ENCODE assay signal across 10 cellular contexts in the genomic region with DNA sequence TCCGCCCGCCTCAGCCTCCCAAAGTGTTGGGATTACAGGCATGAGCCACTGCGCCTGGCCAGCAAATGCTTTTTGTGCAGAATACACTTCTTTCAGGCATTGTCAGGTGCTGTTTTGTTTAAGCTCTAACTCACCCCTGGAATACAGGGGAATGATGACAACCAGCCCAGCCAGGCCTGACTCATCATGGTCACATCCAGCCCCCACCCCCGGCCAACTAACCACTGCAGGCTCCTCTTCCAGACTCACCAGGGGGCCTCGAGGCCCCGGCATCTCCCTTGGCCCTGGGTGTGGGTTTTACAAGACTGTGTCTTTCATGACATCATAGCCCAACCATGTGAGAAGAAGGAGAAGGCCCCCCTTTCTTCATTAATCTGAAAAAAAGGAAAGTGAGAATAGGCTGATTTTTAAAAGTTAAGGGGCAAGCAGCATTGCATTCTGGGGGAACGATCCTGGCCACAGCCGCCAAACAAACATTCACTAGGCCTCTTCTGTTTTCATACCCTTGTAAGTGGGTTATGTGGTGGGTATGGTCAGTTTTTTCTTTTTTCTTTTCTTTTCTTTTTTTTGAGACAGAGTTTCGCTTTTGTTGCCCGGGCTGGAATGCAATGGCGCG. TPM values are rescaled to one million over a fixed set of nuclear protein-coding genes. Genes with fewer than 3 reads are reported as not detected.
A peak's percentile ranks its signal among the peaks of the same experiment; 100 is the strongest.
DNase-seq lines count a peak whose midpoint lies in the region; ATAC-seq and TF ChIP-seq lines count a peak whose summit lies in the region.
"Had no signal": no experiment of that assay in that cellular context is flagged by ENCODE, and none has a peak within 500 bp of the region (broad histone marks: within the 10 kb centered on the region; RNA-seq: fewer than 3 reads in every experiment).

No MANE protein-coding gene starts in this region.

- H3K4me3 ChIP-seq in H7 (ENCODE audit: insufficient read depth, low read depth, low read length), result no peak overlapping the region
- no peak overlapping the region for H3K4me3 ChIP-seq in skeletal muscle cell (ENCODE audit: low read depth, low read length)
- H3K4me3 ChIP-seq in lower lobe of right lung, result no peak overlapping the region
- no peak overlapping the region for H3K4me3 ChIP-seq in Karpas-422 (ENCODE audit: low read length)
- H3K4me3 ChIP-seq: thyroid gland had no signal

- H3K9me3 ChIP-seq in lower lobe of right lung (no peaks in the 10 kb centered on the region), Karpas-422 (ENCODE audit: low read length) (no peaks in the 10 kb centered on the region)
- H3K9me3 ChIP-seq: thyroid gland had no signal

- H3K4me2 ChIP-seq in Karpas-422 (ENCODE audit: low read depth, low read length, poor library complexity, severe bottlenecking), result no peak overlapping the region

- no peaks in the 10 kb centered on the region for H3K9me2 ChIP-seq in Karpas-422 (replicated peaks; ENCODE audit: insufficient read depth, low read length)

- H3K27ac ChIP-seq in lower lobe of right lung (no peak overlapping the region), Karpas-422 (ENCODE audit: low read length) (no peak overlapping the region)
- H3K27ac ChIP-seq: thyroid gland had no signal

- TF ChIP-seq CTCF in lower lobe of right lung (IDR thresholded peaks at IDR 0.05), result no peak

- no peaks in the 10 kb centered on the region for H3K27me3 ChIP-seq in H7 (ENCODE audit: control insufficient read depth, insufficient read depth, low read length)
- H3K27me3 ChIP-seq in lower lobe of right lung (ENCODE audit: low read depth), result no peaks in the 10 kb centered on the region
- no peaks in the 10 kb centered on the region for H3K27me3 ChIP-seq in Karpas-422 (ENCODE audit: low read length)
- H3K27me3 ChIP-seq: thyroid gland had no signal

- no peak overlapping the region for H2AFZ ChIP-seq in Karpas-422 (ENCODE audit: low read length)

- H3K4me1 ChIP-seq in lower lobe of right lung (peaks cover 12% of the 10 kb centered on the region), Karpas-422 (ENCODE audit: low read length) (no peaks in the 10 kb centered on the region)

- intact Hi-C loops in lower lobe of right lung (cut with DNase I), result no loop called here

- DNase-seq in H7, result peak; percentile 64
- peak; percentile 90 for DNase-seq in T1000 (lab: John Stamatoyannopoulos, UW)
- peak; percentile 100 for DNase-seq in glomerular visceral epithelial cell (ENCODE audit: extremely low spot score)
- DNase-seq in skeletal muscle cell (ENCODE audit: low read depth), result peak; percentile 98
- DNase-seq in lower lobe of right lung, result no peak
- DNase-seq in inferior parietal cortex (ENCODE audit: extremely low spot score), result no peak
- no peak for DNase-seq in Karpas-422
- DNase-seq: KG1, thyroid gland had no signal

- H3K36me3 ChIP-seq in H7 (replicated peaks; ENCODE audit: control insufficient read depth, insufficient read depth, low read length), result no peaks in the 10 kb centered on the region
- H3K36me3 ChIP-seq in lower lobe of right lung, result no peaks in the 10 kb centered on the region
- no peaks in the 10 kb centered on the region for H3K36me3 ChIP-seq in Karpas-422 (ENCODE audit: insufficient read depth, low read length)

- no peak for ATAC-seq in HG03571 (IDR thresholded peaks at IDR 0.05; ENCODE audit: unreplicated experiment)
- ATAC-seq in lower lobe of right lung, result no peak

- H3K79me2 ChIP-seq in Karpas-422 (ENCODE audit: low read length), result no peaks in the 10 kb centered on the region

- no peaks in the 10 kb centered on the region for H4K20me1 ChIP-seq in Karpas-422 (ENCODE audit: insufficient read depth, low read depth, low read length)

- no peak overlapping the region for H3K9ac ChIP-seq in Karpas-422 (ENCODE audit: low read length)

RNA-seq across cellular contexts. Expression of gene OLFML2A, which starts 35.6 kb away (rescaled TPM):
- total RNA-seq in H7 (2014; rRNA removed; shearing (Covaris generic)), result 5.6 and 7.4 TPM in 2 replicates
- 22.3 TPM for total RNA-seq in lower lobe of right lung
- total RNA-seq in Karpas-422 (2014; rRNA removed; shearing (Covaris generic); ENCODE audit: low replicate concordance), result not detected in 2 replicates

RNA-seq across cellular contexts. Expression of gene WDR38, which starts 40.8 kb away (rescaled TPM):
- total RNA-seq in H7 (2014; rRNA removed; shearing (Covaris generic)), result not detected in 2 replicates
- 6.6 TPM for total RNA-seq in lower lobe of right lung
- total RNA-seq in Karpas-422 (2014; rRNA removed; shearing (Covaris generic); ENCODE audit: low replicate concordance), result not detected in 2 replicates

RNA-seq across cellular contexts. Expression of gene NR6A1, which starts 41.4 kb away (rescaled TPM):
- 91.1 and 97.7 TPM in 2 replicates for total RNA-seq in H7 (2014; rRNA removed; shearing (Covaris generic))
- 4.5 TPM for total RNA-seq in lower lobe of right lung
- 3.1 and 3.2 TPM in 2 replicates for total RNA-seq in Karpas-422 (2014; rRNA removed; shearing (Covaris generic); ENCODE audit: low replicate concordance)

RNA-seq across cellular contexts. Expression of gene RPL35, which starts 49.2 kb away (rescaled TPM):
- 2,762 and 3,564 TPM in 2 replicates for total RNA-seq in H7 (2014; rRNA removed; shearing (Covaris generic))
- total RNA-seq in lower lobe of right lung, result 812 TPM
- 3,451 and 4,363 TPM in 2 replicates for total RNA-seq in Karpas-422 (2014; rRNA removed; shearing (Covaris generic); ENCODE audit: low replicate concordance)

RNA-seq across cellular contexts. Expression of gene ARPC5L, which starts 49.4 kb away (rescaled TPM):
- total RNA-seq in H7 (2014; rRNA removed; shearing (Covaris generic)), result 34.5 and 42.4 TPM in 2 replicates
- 33.2 TPM for total RNA-seq in lower lobe of right lung
- 56.8 and 124 TPM in 2 replicates for total RNA-seq in Karpas-422 (2014; rRNA removed; shearing (Covaris generic); ENCODE audit: low replicate concordance)

Comparison
In these comparisons a context has a peak if more than half of its experiments do, and no peak if none do; other contexts are left out.
1. DNase-seq: peak in H7 (single experiment), T1000 (single experiment), glomerular visceral epithelial cell (single experiment) and skeletal muscle cell (single experiment); none in lower lobe of right lung (single experiment), inferior parietal cortex (single experiment) and Karpas-422 (single experiment).
2. RNA of gene NR6A1, which starts 41.4 kb away (total RNA-seq): 91.1 to 97.7 TPM in H7; 4.5 TPM in lower lobe of right lung (single experiment) and 3.1 to 3.2 TPM in Karpas-422; every median in the first group is over 10 times any median in the second.